1 cellular context compared by ENCODE assay signal in genomic region chr1:108854226-108855019, GRCh38.
TF ChIP-seq lines count a peak whose summit lies in the region.

No MANE protein-coding gene starts in this region.

TF ChIP-seq in IMR-90, 13 proteins besides CTCF, POLR2A, EP300 and RAD21:
- TF ChIP-seq CHD1 (IDR thresholded peaks at IDR 0.05; ENCODE audit: low read depth, low read length) = no peak
- TF ChIP-seq RFX5 (IDR thresholded peaks at IDR 0.05; ENCODE audit: low read depth, low read length) = no peak
- TF ChIP-seq MXI1 (IDR thresholded peaks at IDR 0.05; ENCODE audit: borderline replicate concordance, low read depth, low read length) = no peak
- TF ChIP-seq ELK1 (IDR thresholded peaks at IDR 0.05; ENCODE audit: borderline replicate concordance, low read depth, low read length) = no peak
- no peak for TF ChIP-seq NFE2L2 (IDR thresholded peaks at IDR 0.05; ENCODE audit: low read depth, low read length)
- TF ChIP-seq SMC3 (IDR thresholded peaks at IDR 0.05; ENCODE audit: low read depth, low read length) = no peak
- no peak for TF ChIP-seq MAFK (IDR thresholded peaks at IDR 0.05; ENCODE audit: low read depth, low read length)
- no peak for TF ChIP-seq USF2 (IDR thresholded peaks at IDR 0.05; ENCODE audit: low read depth, low read length)
- no peak for TF ChIP-seq BHLHE40 (IDR thresholded peaks at IDR 0.05; ENCODE audit: low read depth, low read length)
- TF ChIP-seq MAZ (IDR thresholded peaks at IDR 0.05; ENCODE audit: borderline replicate concordance, low read depth, low read length) = no peak
- TF ChIP-seq RCOR1 (IDR thresholded peaks at IDR 0.05; ENCODE audit: insufficient replicate concordance, low read length) = no peak
- no peak for TF ChIP-seq CEBPB (IDR thresholded peaks at IDR 0.05; ENCODE audit: low read depth, low read length)
- TF ChIP-seq FOS (IDR thresholded peaks at IDR 0.05; ENCODE audit: low read depth, low read length) = no peak
